18 cellular contexts compared by ENCODE assay signal in the genomic region with DNA sequence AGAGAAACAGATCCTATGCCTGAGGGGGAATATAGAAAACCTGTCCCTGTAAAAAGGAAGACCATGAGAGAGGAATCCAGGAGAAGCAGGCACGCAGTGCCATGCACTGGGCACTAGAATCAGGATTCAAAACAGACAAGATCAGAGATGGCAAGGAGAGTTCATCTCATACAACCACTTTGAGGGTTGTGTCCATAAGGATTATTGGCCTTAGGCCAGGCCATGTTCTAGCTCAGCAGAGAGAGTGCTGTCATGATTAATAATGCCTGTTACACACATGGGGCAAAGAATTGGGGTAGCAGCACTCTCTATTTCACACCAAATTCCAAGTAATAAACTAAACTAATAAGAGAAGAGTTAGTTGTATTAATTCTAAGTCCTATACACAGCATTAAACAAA.
"Had no signal": no experiment of that assay in that cellular context is flagged by ENCODE, and none has a peak within 500 bp of the region (broad histone marks: within the 10 kb centered on the region; RNA-seq: fewer than 3 reads in every experiment).

No MANE protein-coding gene starts in this region.

- H3K27me3 Mint-ChIP-seq: activated CD4-positive, alpha-beta T cell treated with anti-CD3 and anti-CD28 coated beads for 36 hours; activated CD8-positive, alpha-beta memory T cell treated with anti-CD3 and anti-CD28 coated beads, Interleukin-2, amount 10 ng/mL, durations not matched to agents 7 days and 5 days; progenitor cell of endocrine pancreas had no signal

- H3K36me3 Mint-ChIP-seq: immature natural killer cell, WTC11 had no signal

- H3K36me3 ChIP-seq: left ventricle myocardium inferior, neural progenitor cell, thyroid gland had no signal

- H3K27ac ChIP-seq: left ventricle myocardium inferior, neural progenitor cell, thyroid gland had no signal

- H2AFZ ChIP-seq: neural progenitor cell had no signal

- H3K4me1 ChIP-seq: left ventricle myocardium inferior, thyroid gland had no signal

- H3K27ac Mint-ChIP-seq: activated CD4-positive, alpha-beta T cell treated with anti-CD3 and anti-CD28 coated beads for 36 hours; activated CD8-positive, alpha-beta memory T cell treated with anti-CD3 and anti-CD28 coated beads, Interleukin-2, amount 10 ng/mL, durations not matched to agents 7 days and 5 days; activated naive CD4-positive, alpha-beta T cell treated with anti-CD3 and anti-CD28 coated beads for 36 hours; immature natural killer cell; neural progenitor cell; progenitor cell of endocrine pancreas; T-helper 2 cell treated with Interferon-gamma antibody and Interleukin-4, amounts not matched to agents 5 μg/mL and 100 μg/mL, for 36 hours; WTC11 had no signal

- DNase-seq: activated CD4-positive, alpha-beta T cell treated with anti-CD3 and anti-CD28 coated beads for 36 hours; activated CD4-positive, alpha-beta T cell treated with anti-CD3 and anti-CD28 coated beads, Interleukin-2, amount 50 U/mL, for 48 hours; activated CD8-positive, alpha-beta memory T cell treated with anti-CD3 and anti-CD28 coated beads, Interleukin-2, amount 10 ng/mL, durations not matched to agents 7 days and 5 days; activated naive CD4-positive, alpha-beta T cell treated with anti-CD3 and anti-CD28 coated beads for 36 hours; effector CD4-positive, alpha-beta T cell; immature natural killer cell; kidney glomerular epithelial cell; left ventricle myocardium inferior; stimulated activated CD4-positive, alpha-beta T cell treated with anti-CD3 and anti-CD28 coated beads, Interleukin-12 subunit alpha, Interleukin-12 subunit beta, amount 100 ng/mL, for 4 hours; stimulated activated CD4-positive, alpha-beta T cell treated with anti-CD3 and anti-CD28 coated beads, Interleukin-1b, Interleukin-23, amount 100 ng/mL, for 48 hours; stimulated activated CD8-positive, alpha-beta memory T cell treated with anti-CD3 and anti-CD28 coated beads, Interleukin-4, amount 100 ng/mL, for 48 hours; stimulated activated naive CD4-positive, alpha-beta T cell treated with Interleukin-2 at 50 U/mL for 16 hours; thyroid gland had no signal

- H3K9me3 ChIP-seq: left ventricle myocardium inferior, thyroid gland had no signal

- H3K27me3 ChIP-seq: neural progenitor cell, thyroid gland had no signal

- H3K4me2 ChIP-seq: neural progenitor cell had no signal

- ATAC-seq: activated CD4-positive, alpha-beta T cell treated with anti-CD3 and anti-CD28 coated beads for 36 hours; activated CD8-positive, alpha-beta memory T cell treated with anti-CD3 and anti-CD28 coated beads, Interleukin-2, amount 10 ng/mL, durations not matched to agents 7 days and 5 days; esophagus mucosa; WTC11 had no signal

- H3K4me3 ChIP-seq: left ventricle myocardium inferior, neural progenitor cell, thyroid gland had no signal

- H3K9me3 Mint-ChIP-seq: activated naive CD4-positive, alpha-beta T cell treated with anti-CD3 and anti-CD28 coated beads for 36 hours; immature natural killer cell; neural progenitor cell; T-helper 2 cell treated with Interferon-gamma antibody and Interleukin-4, amounts not matched to agents 5 μg/mL and 100 μg/mL, for 36 hours had no signal

- H3K4me3 Mint-ChIP-seq: activated CD4-positive, alpha-beta T cell treated with anti-CD3 and anti-CD28 coated beads for 36 hours; activated CD8-positive, alpha-beta memory T cell treated with anti-CD3 and anti-CD28 coated beads, Interleukin-2, amount 10 ng/mL, durations not matched to agents 7 days and 5 days; activated naive CD4-positive, alpha-beta T cell treated with anti-CD3 and anti-CD28 coated beads for 36 hours; immature natural killer cell; neural progenitor cell; T-helper 2 cell treated with Interferon-gamma antibody and Interleukin-4, amounts not matched to agents 5 μg/mL and 100 μg/mL, for 36 hours; WTC11 had no signal

- H3K9ac ChIP-seq: neural progenitor cell had no signal
